Comparison of ENCODE assay signal across 26 cellular contexts in genomic region chr2:133952896-133953295, GRCh38.
"Had no signal": no experiment of that assay in that cellular context is flagged by ENCODE, and none has a peak within 500 bp of the region (broad histone marks: within the 10 kb centered on the region; RNA-seq: fewer than 3 reads in every experiment).

No MANE protein-coding gene starts in this region.

- H3K27ac Mint-ChIP-seq: activated naive CD8-positive, alpha-beta T cell treated with anti-CD3 and anti-CD28 coated beads for 36 hours; nephron; stimulated activated naive CD8-positive, alpha-beta T cell treated with anti-CD3 and anti-CD28 coated beads, Interleukin-15, Interleukin-2, amounts not matched to agents 100 ng/mL and 50 ng/mL, for 24 hours had no signal

- H3K4me1 ChIP-seq: breast epithelium, esophagus squamous epithelium, pancreas, psoas muscle, upper lobe of right lung had no signal

- H3K4me1 Mint-ChIP-seq: activated naive CD8-positive, alpha-beta T cell treated with anti-CD3 and anti-CD28 coated beads for 36 hours; central memory CD8-positive, alpha-beta T cell; nephron had no signal

- DNase-seq: activated CD4-positive, alpha-beta T cell treated with anti-CD3 and anti-CD28 coated beads for 4 hours; activated CD4-positive, alpha-beta T cell treated with anti-CD3 and anti-CD28 coated beads, Interleukin-2, amount 50 U/mL, for 48 hours; activated CD4-positive, CD25-positive, alpha-beta regulatory T cell; activated CD8-positive, alpha-beta memory T cell treated with anti-CD3 and anti-CD28 coated beads, Interleukin-2, amount 50 U/mL, for 48 hours; activated naive CD4-positive, alpha-beta T cell treated with Interleukin-2 at 50 U/mL for 16 hours; activated naive CD8-positive, alpha-beta T cell treated with anti-CD3 and anti-CD28 coated beads for 36 hours; activated T-cell treated with anti-CD3 and anti-CD28 coated beads, Interleukin-2, amount 50 U/mL, for 4 hours; esophagus squamous epithelium; heart right ventricle; islet precursor cell; left cardiac atrium; pancreas; psoas muscle; stimulated activated CD4-positive, alpha-beta T cell treated with anti-CD3 and anti-CD28 coated beads, Interleukin-12 subunit alpha, Interleukin-12 subunit beta, amount 100 ng/mL, for 4 hours; stimulated activated CD4-positive, alpha-beta T cell treated with anti-CD3 and anti-CD28 coated beads, Interleukin-4, amount 100 ng/mL, for 4 hours; T1000; thyroid gland; upper lobe of right lung had no signal

- H3K27me3 ChIP-seq: breast epithelium, gastroesophageal sphincter, heart right ventricle, neutrophil, pancreas, right atrium auricular region, thyroid gland, upper lobe of right lung had no signal

- H3K36me3 ChIP-seq: breast epithelium, esophagus squamous epithelium, gastroesophageal sphincter, heart right ventricle, neutrophil, pancreas, right atrium auricular region, thyroid gland, upper lobe of right lung had no signal

- H3K9me3 Mint-ChIP-seq: activated naive CD8-positive, alpha-beta T cell treated with anti-CD3 and anti-CD28 coated beads for 36 hours; activated T-cell treated with anti-CD3 and anti-CD28 coated beads, Interleukin-2, amount 50 U/mL, for 4 hours; central memory CD8-positive, alpha-beta T cell; nephron; stimulated activated naive CD8-positive, alpha-beta T cell treated with anti-CD3 and anti-CD28 coated beads, Interleukin-15, Interleukin-2, amounts not matched to agents 100 ng/mL and 50 ng/mL, for 24 hours had no signal

- H3K4me3 Mint-ChIP-seq: activated naive CD8-positive, alpha-beta T cell treated with anti-CD3 and anti-CD28 coated beads for 36 hours; activated T-cell treated with anti-CD3 and anti-CD28 coated beads, Interleukin-2, amount 50 U/mL, for 4 hours; central memory CD8-positive, alpha-beta T cell; nephron; stimulated activated naive CD8-positive, alpha-beta T cell treated with anti-CD3 and anti-CD28 coated beads, Interleukin-15, Interleukin-2, amounts not matched to agents 100 ng/mL and 50 ng/mL, for 24 hours had no signal

- H3K9me3 ChIP-seq: breast epithelium, esophagus squamous epithelium, gastroesophageal sphincter, heart right ventricle, neutrophil, pancreas, psoas muscle, right atrium auricular region, thyroid gland, upper lobe of right lung had no signal

- H3K27ac ChIP-seq: breast epithelium, esophagus squamous epithelium, gastroesophageal sphincter, neutrophil, pancreas, psoas muscle, upper lobe of right lung had no signal

- H3K36me3 Mint-ChIP-seq: activated naive CD8-positive, alpha-beta T cell treated with anti-CD3 and anti-CD28 coated beads for 36 hours had no signal

- FAIRE-seq: colon, pancreas had no signal

- H3K27me3 Mint-ChIP-seq: activated naive CD8-positive, alpha-beta T cell treated with anti-CD3 and anti-CD28 coated beads for 36 hours had no signal

- H3K4me3 ChIP-seq: breast epithelium, esophagus squamous epithelium, gastroesophageal sphincter, heart right ventricle, pancreas, psoas muscle, right atrium auricular region, thyroid gland, upper lobe of right lung had no signal

- ATAC-seq: activated T-cell treated with anti-CD3 and anti-CD28 coated beads, Interleukin-2, amount 50 U/mL, for 4 hours; gastroesophageal sphincter; heart right ventricle; left cardiac atrium; pancreas; psoas muscle had no signal
